Comparison of ENCODE assay signal across 17 cellular contexts in genomic region chr16:57305159-57305811, GRCh38. TPM values are rescaled to one million over a fixed set of nuclear protein-coding genes. Genes with fewer than 3 reads are reported as not detected.
A peak's percentile ranks its signal among the peaks of the same experiment; 100 is the strongest.
DNase-seq lines count a peak whose midpoint lies in the region; ATAC-seq, FAIRE-seq and TF ChIP-seq lines count a peak whose summit lies in the region.
"Had no signal": no experiment of that assay in that cellular context is flagged by ENCODE, and none has a peak within 500 bp of the region (broad histone marks: within the 10 kb centered on the region; RNA-seq: fewer than 3 reads in every experiment).

No MANE protein-coding gene starts in this region.

- H3K27ac Mint-ChIP-seq in astrocyte (ENCODE audit: unreplicated experiment), result peak overlapping the region; percentile 86
- H3K27ac Mint-ChIP-seq: activated T-cell treated with anti-CD3 and anti-CD28 coated beads, Interleukin-2, amount 50 U/mL, for 72 hours; T-helper 1 cell treated with Interleukin-12 subunit alpha and Interleukin-12 subunit beta and Interleukin-4 antibody, amounts not matched to agents 30 μg/mL and 1 μg/mL, for 36 hours had no signal

- H3K4me2 ChIP-seq in astrocyte (ENCODE audit: low read length) (no peak overlapping the region), parathyroid adenoma (ENCODE audit: low read length) (no peak overlapping the region)

- H3K36me3 Mint-ChIP-seq in astrocyte (ENCODE audit: low read depth, unreplicated experiment), result peaks cover 1% of the 10 kb centered on the region

- H3K9ac ChIP-seq in astrocyte (ENCODE audit: low read length) (no peak overlapping the region), parathyroid adenoma (no peak overlapping the region)

- FAIRE-seq in astrocyte (lab: Jason Lieb, UNC), result no peak

- no peak overlapping the region for H3K4me3 ChIP-seq in astrocyte (ENCODE audit: insufficient read depth, low read depth, low read length)
- no peak overlapping the region for H3K4me3 ChIP-seq in left ventricle myocardium inferior
- H3K4me3 ChIP-seq in parathyroid adenoma (ENCODE audit: low read depth, low read length), result no peak overlapping the region
- peak overlapping the region; percentile 29 for H3K4me3 ChIP-seq in thoracic aorta

- H3K79me2 ChIP-seq in astrocyte (ENCODE audit: insufficient read depth, low read length) (no peaks in the 10 kb centered on the region), parathyroid adenoma (no peaks in the 10 kb centered on the region)

- DNase-seq in astrocyte (ENCODE audit: low read depth) (no peak), left ventricle myocardium inferior (no peak), thoracic aorta (ENCODE audit: low spot score) (no peak), ureter (ENCODE audit: low spot score) (no peak), left colon (no peak), NCI-H187 treated with DMSO at 0.1 percent for 48 hours (lab: John Stamatoyannopoulos, UW) (no peak)
- DNase-seq: activated CD4-positive, alpha-beta T cell treated with anti-CD3 and anti-CD28 coated beads for 48 hours; activated T-cell treated with anti-CD3 and anti-CD28 coated beads, Interleukin-2, amount 50 U/mL, for 72 hours; effector CD8-positive, alpha-beta T cell; GF-D8; glutamatergic neuron; NCI-H187; NCI-H526 treated with DMSO at 0.1 percent for 48 hours had no signal

- no peak overlapping the region for H3K4me3 Mint-ChIP-seq in astrocyte (ENCODE audit: unreplicated experiment)
- H3K4me3 Mint-ChIP-seq: activated T-cell treated with anti-CD3 and anti-CD28 coated beads, Interleukin-2, amount 50 U/mL, for 72 hours; T-helper 1 cell treated with Interleukin-12 subunit alpha and Interleukin-12 subunit beta and Interleukin-4 antibody, amounts not matched to agents 30 μg/mL and 1 μg/mL, for 36 hours had no signal

- peaks cover 5% of the 10 kb centered on the region for H3K4me1 Mint-ChIP-seq in astrocyte (ENCODE audit: low read depth, unreplicated experiment)

- no peak overlapping the region for H2AFZ ChIP-seq in astrocyte (ENCODE audit: low read depth, low read length)
- H2AFZ ChIP-seq in parathyroid adenoma, result no peak overlapping the region

- peaks cover 9% of the 10 kb centered on the region for H3K27me3 ChIP-seq in astrocyte (ENCODE audit: insufficient read depth, low read length)
- H3K27me3 ChIP-seq in left ventricle myocardium inferior (ENCODE audit: low read depth), result peaks cover 4% of the 10 kb centered on the region
- no peaks in the 10 kb centered on the region for H3K27me3 ChIP-seq in parathyroid adenoma (ENCODE audit: control insufficient read depth, insufficient read depth, low read length)
- H3K27me3 ChIP-seq in thoracic aorta (replicated peaks; ENCODE audit: insufficient read depth), result no peaks in the 10 kb centered on the region

- peaks cover 6% of the 10 kb centered on the region for H3K4me1 ChIP-seq in astrocyte (ENCODE audit: insufficient read depth, low read length)
- H3K4me1 ChIP-seq in left ventricle myocardium inferior, result peaks cover 32% of the 10 kb centered on the region
- H3K4me1 ChIP-seq in parathyroid adenoma, result peaks cover 4% of the 10 kb centered on the region
- H3K4me1 ChIP-seq in thoracic aorta (ENCODE audit: control insufficient read depth in 1 of 2, low read depth in 2 of 2), result peaks cover 9 to 40% of the 10 kb centered on the region in 2 donors

- H3K27ac ChIP-seq in astrocyte (ENCODE audit: low read depth, low read length) (no peak overlapping the region), left ventricle myocardium inferior (replicated peaks) (peak overlapping the region; percentile 85), parathyroid adenoma (peak overlapping the region; percentile 51), thoracic aorta (peak overlapping the region; percentile 95 to 98)

- H3K9me3 ChIP-seq in astrocyte (ENCODE audit: insufficient read depth, low read depth, low read length) (no peaks in the 10 kb centered on the region), left ventricle myocardium inferior (replicated peaks) (no peaks in the 10 kb centered on the region), parathyroid adenoma (ENCODE audit: control insufficient read depth, low read length) (no peaks in the 10 kb centered on the region), thoracic aorta (no peaks in the 10 kb centered on the region)

- H3K27me3 Mint-ChIP-seq in astrocyte (ENCODE audit: low read depth, unreplicated experiment), result no peaks in the 10 kb centered on the region

- ATAC-seq in thoracic aorta (ENCODE audit: insufficient number of reproducible peaks, low FRiP score, low read depth), result peak; percentile 65
- ATAC-seq in left colon, result no peak
- no peak for ATAC-seq in GM21381 (IDR thresholded peaks at IDR 0.05; ENCODE audit: unreplicated experiment)
- ATAC-seq: activated T-cell treated with anti-CD3 and anti-CD28 coated beads, Interleukin-2, amount 50 U/mL, for 72 hours had no signal

- intact Hi-C loops in left ventricle myocardium inferior (cut with micrococcal nuclease) (no loop called here), left colon (cut with DNase I, micrococcal nuclease) (no loop called here)

- TF ChIP-seq CTCF in astrocyte (IDR thresholded peaks at IDR 0.05; ENCODE audit: insufficient read depth, low read depth, low read length), result no peak
- TF ChIP-seq CTCF in left ventricle myocardium inferior (IDR thresholded peaks at IDR 0.05; ENCODE audit: borderline replicate concordance), result no peak
- no peak for TF ChIP-seq CTCF in parathyroid adenoma (IDR thresholded peaks at IDR 0.05)
- TF ChIP-seq CTCF in thoracic aorta (IDR thresholded peaks at IDR 0.05), result no peak

- no peaks in the 10 kb centered on the region for H3K36me3 ChIP-seq in astrocyte (ENCODE audit: insufficient read depth, low read length)
- no peaks in the 10 kb centered on the region for H3K36me3 ChIP-seq in left ventricle myocardium inferior
- no peaks in the 10 kb centered on the region for H3K36me3 ChIP-seq in parathyroid adenoma (ENCODE audit: control insufficient read depth, insufficient read depth, low read length)
- no peaks in the 10 kb centered on the region for H3K36me3 ChIP-seq in thoracic aorta

- H4K20me1 ChIP-seq in astrocyte (ENCODE audit: insufficient read depth, low read length), result no peaks in the 10 kb centered on the region

- H3K9me3 Mint-ChIP-seq in astrocyte (ENCODE audit: unreplicated experiment), result no peaks in the 10 kb centered on the region
- H3K9me3 Mint-ChIP-seq: activated T-cell treated with anti-CD3 and anti-CD28 coated beads, Interleukin-2, amount 50 U/mL, for 72 hours; T-helper 1 cell treated with Interleukin-12 subunit alpha and Interleukin-12 subunit beta and Interleukin-4 antibody, amounts not matched to agents 30 μg/mL and 1 μg/mL, for 36 hours had no signal

RNA-seq across cellular contexts. Expression of gene PLLP, which starts 20.8 kb away (rescaled TPM):
- total RNA-seq in astrocyte (0.14 and 0.93 TPM in 2 replicates), left ventricle myocardium inferior (5.2 TPM), thoracic aorta (1 to 10 TPM; 3.1 to 8.6 TPM), ureter (34.3 TPM), left colon (10 to 100 TPM; 15.8 to 18.1 TPM)

RNA-seq across cellular contexts. Expression of gene CCL22, which starts 53.3 kb away (rescaled TPM):
- total RNA-seq in astrocyte (not detected in 2 replicates), left ventricle myocardium inferior (not detected), thoracic aorta (not detected), ureter (not detected), left colon (under 1 TPM in 1 of 2 donors, not detected in 1; 0.45 TPM)
- total RNA-seq: RPMI7951 had no signal
